1 cellular context compared by ENCODE assay signal in the genomic region with DNA sequence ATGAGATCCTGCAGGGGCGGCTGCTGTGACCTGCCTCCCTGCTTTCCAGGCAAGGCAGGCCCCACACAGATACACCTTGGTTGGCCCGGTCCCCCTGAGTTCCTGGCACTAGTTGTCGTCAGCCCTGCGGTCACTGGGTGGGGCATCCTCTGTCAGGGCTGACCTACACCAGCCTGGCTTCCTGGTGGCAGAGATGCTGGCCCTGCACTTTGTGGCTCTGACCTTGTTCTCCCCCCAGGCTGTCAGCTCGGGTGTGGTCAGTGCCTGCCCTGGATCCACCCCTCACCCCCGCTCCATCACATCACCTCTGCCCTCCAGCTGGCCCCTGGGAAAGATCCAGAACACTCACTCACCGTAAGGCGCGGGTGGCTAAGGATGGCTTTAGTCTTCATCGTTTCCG.
TF ChIP-seq lines count a peak whose summit lies in the region.

No MANE protein-coding gene starts in this region.

TF ChIP-seq in H1, 55 proteins besides CTCF, POLR2A, EP300 and RAD21 (continued from another document):
- TF ChIP-seq RNF2 (IDR thresholded peaks at IDR 0.05; ENCODE audit: borderline replicate concordance, low read depth, low read length, missing control alignments, poor library complexity, severe bottlenecking) (no peak), NRF1 (IDR thresholded peaks at IDR 0.05; ENCODE audit: low read depth, low read length) (no peak), KDM1A (IDR thresholded peaks at IDR 0.05; ENCODE audit: borderline replicate concordance, low read length) (no peak)
